Comparison of ENCODE assay signal across 13 cellular contexts in the genomic region with DNA sequence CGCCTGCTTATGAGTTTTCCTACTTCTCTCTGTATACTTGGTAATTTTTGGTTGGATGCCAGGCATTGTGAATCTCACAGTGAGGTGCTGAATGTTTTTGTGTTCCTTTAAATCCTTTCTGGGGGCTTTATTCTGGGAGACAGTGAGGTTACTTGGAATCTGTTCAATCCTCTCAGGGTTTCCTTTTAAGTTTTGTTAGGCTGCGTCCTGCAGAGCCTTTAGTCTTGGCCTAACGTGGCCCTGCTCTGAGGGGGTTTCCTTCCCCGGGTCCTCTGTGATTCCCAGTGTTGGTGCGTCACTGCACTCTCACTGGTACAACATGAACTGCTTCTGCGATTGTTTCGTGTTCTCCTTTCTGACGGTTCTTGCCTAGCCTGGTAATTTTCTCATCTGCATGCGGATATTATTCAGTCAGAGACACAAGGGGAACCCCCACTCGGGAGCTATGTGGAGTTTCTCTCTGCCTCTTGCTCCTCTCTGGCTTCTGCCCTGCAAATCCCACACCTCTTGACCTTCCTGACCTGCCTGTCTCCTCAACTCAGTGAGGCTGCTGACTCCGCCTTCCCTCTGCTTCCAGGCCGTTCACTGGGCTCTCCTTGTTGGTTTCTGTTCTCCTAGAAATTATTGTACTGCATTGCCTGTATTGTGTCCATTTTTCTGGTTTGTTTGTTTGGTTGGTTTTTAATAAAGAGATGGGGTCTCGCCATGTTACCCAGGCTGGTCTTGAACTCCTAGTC.
A peak's percentile ranks its signal among the peaks of the same experiment; 100 is the strongest.
DNase-seq lines count a peak whose midpoint lies in the region; ATAC-seq and TF ChIP-seq lines count a peak whose summit lies in the region.
"Had no signal": no experiment of that assay in that cellular context is flagged by ENCODE, and none has a peak within 500 bp of the region (broad histone marks: within the 10 kb centered on the region; RNA-seq: fewer than 3 reads in every experiment).

No MANE protein-coding gene starts in this region.

- H3K4me3 ChIP-seq in BE2C (ENCODE audit: low read depth, low read length) (no peak overlapping the region), right atrium auricular region (no peak overlapping the region)
- H3K4me3 ChIP-seq: lower lobe of right lung, thoracic aorta had no signal

- no peak for ATAC-seq in HG03139 (IDR thresholded peaks at IDR 0.05; ENCODE audit: unreplicated experiment)
- ATAC-seq: T-cell had no signal

- H3K36me3 ChIP-seq in BE2C (peaks cover 40% of the 10 kb centered on the region), right atrium auricular region (peaks cover 71% of the 10 kb centered on the region)

- H3K4me1 ChIP-seq in BE2C (peaks cover 24% of the 10 kb centered on the region), right atrium auricular region (peaks cover 0 to 44% of the 10 kb centered on the region in 2 donors)
- H3K4me1 ChIP-seq: Caco-2 had no signal

- H3K9me3 ChIP-seq in BE2C (no peaks in the 10 kb centered on the region), right atrium auricular region (no peaks in the 10 kb centered on the region)
- H3K9me3 ChIP-seq: Caco-2, lower lobe of right lung, thoracic aorta had no signal

- DNase-seq in BE2C (peak; percentile 2), caudate nucleus (lab: John Stamatoyannopoulos, UW) (peak in 6 of 61 donors; percentile 24 to 50 (median 40)), right atrium auricular region (ENCODE audit: low spot score) (no peak), pulmonary artery endothelial cell (ENCODE audit: low read depth, low spot score) (peak; percentile 24), NCI-H524 (lab: John Stamatoyannopoulos, UW) (no peak), NCI-H446 treated with DMSO at 0.1 percent for 48 hours (lab: John Stamatoyannopoulos, UW) (no peak)
- DNase-seq in activated CD8-positive, alpha-beta memory T cell treated with anti-CD3 and anti-CD28 coated beads for 24 hours: no peak
- DNase-seq: activated naive CD4-positive, alpha-beta T cell; lower lobe of right lung; T-cell had no signal

- no peaks in the 10 kb centered on the region for H3K27me3 ChIP-seq in BE2C
- H3K27me3 ChIP-seq in right atrium auricular region: no peaks in the 10 kb centered on the region

- no peak for TF ChIP-seq CTCF in BE2C (IDR thresholded peaks at IDR 0.05; ENCODE audit: low read depth, low read length)
- TF ChIP-seq CTCF in right atrium auricular region (IDR thresholded peaks at IDR 0.05): no peak

- H3K27ac ChIP-seq in caudate nucleus (ENCODE audit: low read depth, low read length) (peak overlapping the region; percentile 63), right atrium auricular region (peak overlapping the region; percentile 33 to 66)
- H3K27ac ChIP-seq: lower lobe of right lung, thoracic aorta had no signal

Comparison
In these comparisons a context has a peak if more than half of its experiments do, and no peak if none do; other contexts are left out.
1. DNase-seq: peak in BE2C (single experiment) and pulmonary artery endothelial cell (single experiment); none in right atrium auricular region (single experiment), activated CD8-positive, alpha-beta memory T cell treated with anti-CD3 and anti-CD28 coated beads for 24 hours (single experiment), NCI-H524 (0 of 2) and NCI-H446 treated with DMSO at 0.1 percent for 48 hours (single experiment).